9 cellular contexts compared by ENCODE assay signal in the genomic region with DNA sequence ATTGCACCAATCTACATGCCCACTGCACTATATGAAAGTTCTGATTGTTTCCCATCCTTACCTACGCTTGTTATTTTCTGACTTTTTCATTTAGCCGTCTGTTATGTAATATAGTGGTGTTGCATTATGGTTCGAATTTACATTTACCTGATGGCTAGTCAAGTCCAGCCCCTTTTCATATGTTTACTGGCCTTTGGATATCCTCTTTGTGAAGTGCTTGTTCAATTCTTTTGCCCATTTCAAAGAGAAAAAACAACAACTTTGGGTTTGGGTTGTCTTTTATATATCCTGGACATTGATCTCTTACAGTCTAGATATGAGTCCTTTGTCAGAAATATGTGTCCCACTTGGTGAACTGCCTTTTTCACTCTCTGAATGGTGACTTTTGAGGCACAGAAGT. TPM values are rescaled to one million over a fixed set of nuclear protein-coding genes. Genes with fewer than 3 reads are reported as not detected.
"Had no signal": no experiment of that assay in that cellular context is flagged by ENCODE, and none has a peak within 500 bp of the region (broad histone marks: within the 10 kb centered on the region; RNA-seq: fewer than 3 reads in every experiment).

No MANE protein-coding gene starts in this region.

- DNase-seq: GDM1, GF-D8 had no signal

- H3K4me3 ChIP-seq: GM12878 had no signal

- FAIRE-seq: G401.6, GM12878, GM12891, GM12892, GM18507, GM19239 had no signal

- ATAC-seq: GM12878 had no signal

RNA-seq across cellular contexts. Expression of a gene that starts 21.1 kb away (rescaled TPM):
- total RNA-seq: G401, GM12878 had no signal
